ENCODE assay signal across 8 cellular contexts in genomic region chr20:4108495-4109306, GRCh38. TPM values are rescaled to one million over a fixed set of nuclear protein-coding genes. Genes with fewer than 3 reads are reported as not detected.
DNase-seq lines count a peak whose midpoint lies in the region; ATAC-seq, FAIRE-seq and TF ChIP-seq lines count a peak whose summit lies in the region.

No MANE protein-coding gene starts in this region.

- peak; percentile 84 to 91 for ATAC-seq in naive thymus-derived CD8-positive, alpha-beta T cell
- ATAC-seq in stimulated activated naive CD8-positive, alpha-beta T cell treated with anti-CD3 and anti-CD28 coated beads, Interleukin-15, Interleukin-2, amounts not matched to agents 100 U/mL and 50 U/mL, for 24 hours = peak; percentile 82

- H3K4me3 Mint-ChIP-seq in naive thymus-derived CD8-positive, alpha-beta T cell = no peak overlapping the region

- no peaks in the 10 kb centered on the region for H3K36me3 Mint-ChIP-seq in naive thymus-derived CD8-positive, alpha-beta T cell

- peaks cover 0 to 44% (median 0%) of the 10 kb centered on the region in 4 donors for H3K27me3 ChIP-seq in esophagus squamous epithelium

- H3K4me1 Mint-ChIP-seq in naive thymus-derived CD8-positive, alpha-beta T cell = peaks cover 0 to 10% (median 5%) of the 10 kb centered on the region in 4 donors

- peak; percentile 68 for FAIRE-seq in GM12892 (lab: Jason Lieb, UNC)

- no peaks in the 10 kb centered on the region for H3K36me3 ChIP-seq in esophagus squamous epithelium

- no peaks in the 10 kb centered on the region for H3K9me3 Mint-ChIP-seq in naive thymus-derived CD8-positive, alpha-beta T cell

- TF ChIP-seq CTCF in 22Rv1 (IDR thresholded peaks at IDR 0.05) = peak; percentile 91
- peak; percentile 42 to 98 (median 93) for TF ChIP-seq CTCF in esophagus squamous epithelium (IDR thresholded peaks at IDR 0.05)

- no peak overlapping the region for H3K27ac ChIP-seq in 22Rv1
- H3K27ac ChIP-seq in esophagus squamous epithelium = no peak overlapping the region

- peak; percentile 100 for TF ChIP-seq RAD21 in Ishikawa (IDR thresholded peaks at IDR 0.05; ENCODE audit: low read depth)

- H3K27ac Mint-ChIP-seq in naive thymus-derived CD8-positive, alpha-beta T cell = no peak overlapping the region

- TF ChIP-seq POLR2A in GM12892 (IDR thresholded peaks at IDR 0.05; ENCODE audit: low read depth, low read length) (no peak), esophagus squamous epithelium (IDR thresholded peaks at IDR 0.05) (no peak)

- H3K4me1 ChIP-seq in esophagus squamous epithelium = peaks cover 0 to 19% (median 7%) of the 10 kb centered on the region in 3 donors

- no peak for TF ChIP-seq EP300 in Ishikawa (IDR thresholded peaks at IDR 0.05; ENCODE audit: borderline replicate concordance)

- DNase-seq in GM12892 (ENCODE audit: insufficient read length) (peak; percentile 43), OCI-M2 (lab: John Stamatoyannopoulos, UW; ENCODE audit: unreplicated experiment) (peak; percentile 74), activated T-cell treated with anti-CD3 and anti-CD28 coated beads for 24 hours (ENCODE audit: low read depth) (peak; percentile 47), esophagus squamous epithelium (lab: John Stamatoyannopoulos, UW) (no peak)
- peak; percentile 26 to 77 (median 52) for DNase-seq in naive thymus-derived CD8-positive, alpha-beta T cell
- peak; percentile 70 for DNase-seq in stimulated activated naive CD8-positive, alpha-beta T cell treated with anti-CD3 and anti-CD28 coated beads, Interleukin-15, Interleukin-2, amounts not matched to agents 100 U/mL and 50 U/mL, for 24 hours

- 31 to 33% methylated on average over 16 to 18 of the region's 19 CpGs for WGBS in esophagus squamous epithelium, 2 donors

- H3K27me3 Mint-ChIP-seq in naive thymus-derived CD8-positive, alpha-beta T cell = peaks cover 0 to 16% (median 6%) of the 10 kb centered on the region in 5 donors

- H3K9me3 ChIP-seq in esophagus squamous epithelium = no peaks in the 10 kb centered on the region

- H3K4me3 ChIP-seq in esophagus squamous epithelium = no peak overlapping the region

- intact Hi-C loops in esophagus squamous epithelium (cut with DNase I) = no loop called here

- POLR2A ChIA-PET in naive thymus-derived CD8-positive, alpha-beta T cell (lab: Charles Lee) = no interaction called here

TF ChIP-seq in Ishikawa, 13 proteins besides CTCF, POLR2A, EP300 and RAD21:
- TF ChIP-seq TAF1 (IDR thresholded peaks at IDR 0.05; ENCODE audit: low read depth) (no peak), CEBPB (IDR thresholded peaks at IDR 0.05) (peak; percentile 77), TEAD4 (IDR thresholded peaks at IDR 0.05) (0 out of 2 replicates have a peak, but pooled peaks have one; percentile 3), CREB1 (IDR thresholded peaks at IDR 0.05; ENCODE audit: low read depth) (no peak), TCF12 (IDR thresholded peaks at IDR 0.05; ENCODE audit: low read depth) (0 out of 2 replicates have a peak, but pooled peaks have one; percentile 16), MAX (IDR thresholded peaks at IDR 0.05) (no peak; the same call in 1 of the 2 replicates), NFIC (IDR thresholded peaks at IDR 0.05) (no peak), FOXM1 (IDR thresholded peaks at IDR 0.05; ENCODE audit: borderline replicate concordance, low read depth) (no peak), EGR1 (IDR thresholded peaks at IDR 0.05) (no peak), YY1 (IDR thresholded peaks at IDR 0.05; ENCODE audit: low read depth) (no peak), ZBTB7A (IDR thresholded peaks at IDR 0.05; ENCODE audit: low read depth) (no peak), USF1 (IDR thresholded peaks at IDR 0.05) (no peak)
- TF ChIP-seq, protein P1, sequence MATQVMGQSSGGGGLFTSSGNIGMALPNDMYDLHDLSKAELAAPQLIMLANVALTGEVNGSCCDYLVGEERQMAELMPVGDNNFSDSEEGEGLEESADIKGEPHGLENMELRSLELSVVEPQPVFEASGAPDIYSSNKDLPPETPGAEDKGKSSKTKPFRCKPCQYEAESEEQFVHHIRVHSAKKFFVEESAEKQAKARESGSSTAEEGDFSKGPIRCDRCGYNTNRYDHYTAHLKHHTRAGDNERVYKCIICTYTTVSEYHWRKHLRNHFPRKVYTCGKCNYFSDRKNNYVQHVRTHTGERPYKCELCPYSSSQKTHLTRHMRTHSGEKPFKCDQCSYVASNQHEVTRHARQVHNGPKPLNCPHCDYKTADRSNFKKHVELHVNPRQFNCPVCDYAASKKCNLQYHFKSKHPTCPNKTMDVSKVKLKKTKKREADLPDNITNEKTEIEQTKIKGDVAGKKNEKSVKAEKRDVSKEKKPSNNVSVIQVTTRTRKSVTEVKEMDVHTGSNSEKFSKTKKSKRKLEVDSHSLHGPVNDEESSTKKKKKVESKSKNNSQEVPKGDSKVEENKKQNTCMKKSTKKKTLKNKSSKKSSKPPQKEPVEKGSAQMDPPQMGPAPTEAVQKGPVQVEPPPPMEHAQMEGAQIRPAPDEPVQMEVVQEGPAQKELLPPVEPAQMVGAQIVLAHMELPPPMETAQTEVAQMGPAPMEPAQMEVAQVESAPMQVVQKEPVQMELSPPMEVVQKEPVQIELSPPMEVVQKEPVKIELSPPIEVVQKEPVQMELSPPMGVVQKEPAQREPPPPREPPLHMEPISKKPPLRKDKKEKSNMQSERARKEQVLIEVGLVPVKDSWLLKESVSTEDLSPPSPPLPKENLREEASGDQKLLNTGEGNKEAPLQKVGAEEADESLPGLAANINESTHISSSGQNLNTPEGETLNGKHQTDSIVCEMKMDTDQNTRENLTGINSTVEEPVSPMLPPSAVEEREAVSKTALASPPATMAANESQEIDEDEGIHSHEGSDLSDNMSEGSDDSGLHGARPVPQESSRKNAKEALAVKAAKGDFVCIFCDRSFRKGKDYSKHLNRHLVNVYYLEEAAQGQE (IDR thresholded peaks at IDR 0.05; ENCODE audit: low read depth) = no peak

RNA-seq across cellular contexts. Expression of gene SMOX, which starts 39.9 kb away (rescaled TPM):
- polyA plus RNA-seq in GM12892 (2012; ENCODE audit: missing spikeins) = not detected
- 10 to 100 TPM in 1 of 4 donors, 1 to 10 TPM in 3; 4.3 to 12.4 (median 6.0) TPM for total RNA-seq in esophagus squamous epithelium
- 1 to 10 TPM; 1.3 to 2.5 TPM for total RNA-seq in naive thymus-derived CD8-positive, alpha-beta T cell
- under 1 TPM in 1 of 3 donors, not detected in 2; 0.21 TPM for polyA plus RNA-seq in naive thymus-derived CD8-positive, alpha-beta T cell
